In the genomic region with DNA sequence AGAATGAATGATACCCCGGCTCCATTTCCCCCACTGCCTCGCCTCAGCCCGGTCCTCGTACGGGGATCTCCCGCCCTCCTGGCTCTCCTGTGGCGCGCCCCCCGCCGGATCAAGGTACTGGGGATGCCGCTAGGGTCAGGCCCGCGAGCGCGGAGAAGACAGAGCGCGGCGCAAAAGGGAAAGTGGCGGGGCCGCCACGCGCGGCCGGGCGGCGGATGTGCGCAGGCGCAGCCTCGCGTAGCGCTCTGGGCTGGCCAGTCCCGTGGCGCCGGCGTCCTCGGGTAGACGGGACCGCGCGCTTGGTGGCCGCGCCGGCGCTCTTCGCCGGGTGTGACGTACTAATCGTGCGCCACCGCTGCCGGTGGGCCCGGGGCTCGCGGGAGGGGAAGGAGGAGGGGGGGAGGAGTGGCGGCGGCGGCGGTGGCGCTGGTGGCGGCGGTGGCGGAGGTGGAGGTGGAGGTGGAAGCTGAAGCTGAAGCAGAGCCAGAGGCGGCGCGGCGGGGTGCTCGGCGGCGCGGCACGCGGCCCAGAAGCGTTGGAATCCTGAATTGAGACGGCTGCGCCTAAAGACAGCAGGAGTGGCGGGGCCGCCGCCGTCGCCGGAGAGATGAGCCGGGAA, we compare ENCODE assay signal across 1 cellular context.
TF ChIP-seq lines count a peak whose summit lies in the region.

A gene (plus strand): TSS at position 331 of the 619 bp plus-strand sequence. CDS start 1,158 bp downstream, outside the sequence.

TF ChIP-seq in K562, 482 proteins besides CTCF, POLR2A, EP300 and RAD21 (continued from another document and continues in another):
- TF ChIP-seq SAFB (IDR thresholded peaks at IDR 0.05; ENCODE audit: borderline replicate concordance, low read depth, low read length) (0 out of 2 replicates have a peak, but pooled peaks have one; percentile 11), SETDB1 (IDR thresholded peaks at IDR 0.05; ENCODE audit: low read length) (no peak), ZKSCAN1 (IDR thresholded peaks at IDR 0.05; ENCODE audit: low read depth, low read length) (no peak), GATA2 (CRISPR knock-in tag; IDR thresholded peaks at IDR 0.05) (no peak), FIP1L1 (IDR thresholded peaks at IDR 0.05; ENCODE audit: low read depth, low read length, poor library complexity, severe bottlenecking) (peak; percentile 18), FOSL1 (tag; conservative IDR thresholded peaks at IDR 0.05) (no peak), HNRNPK (IDR thresholded peaks at IDR 0.05; ENCODE audit: low read depth, low read length, poor library complexity, severe bottlenecking) (peak; percentile 55), WHSC1 (IDR thresholded peaks at IDR 0.05; ENCODE audit: low read length) (no peak), NRF1 (conservative IDR thresholded peaks at IDR 0.05 in 1 of 2, IDR thresholded peaks at IDR 0.05 in 1 of 2) (peak; percentile 91 to 92), CHD1 (IDR thresholded peaks at IDR 0.05; ENCODE audit: low read length) (no peak), ZZZ3 (IDR thresholded peaks at IDR 0.05) (no peak), ZNF212 (CRISPR knock-in tag; IDR thresholded peaks at IDR 0.05) (no peak), NR1H2 (CRISPR knock-in tag; IDR thresholded peaks at IDR 0.05) (no peak), MEIS2 (IDR thresholded peaks at IDR 0.05; ENCODE audit: partially characterized antibody) (peak; percentile 61), CEBPG (CRISPR knock-in tag; IDR thresholded peaks at IDR 0.05) (no peak), CEBPG (tag; conservative IDR thresholded peaks at IDR 0.05 in 1 of 2, IDR thresholded peaks at IDR 0.05 in 1 of 2) (no peak), PCBP2 (IDR thresholded peaks at IDR 0.05; ENCODE audit: low read depth, low read length, poor library complexity, severe bottlenecking) (no peak), TAF15 (IDR thresholded peaks at IDR 0.05; ENCODE audit: low read depth, low read length) (no peak), PCBP1 (IDR thresholded peaks at IDR 0.05; ENCODE audit: low read depth, low read length, poor library complexity, severe bottlenecking) (peak; percentile 41), KDM4B (IDR thresholded peaks at IDR 0.05; ENCODE audit: borderline replicate concordance in 2 of 2, low read depth in 1 of 2) (no peak), ZNF766 (CRISPR knock-in tag; conservative IDR thresholded peaks at IDR 0.05) (no peak), RBBP5 (IDR thresholded peaks at IDR 0.05; ENCODE audit: borderline replicate concordance, insufficient read depth, low read length, poor library complexity, severe bottlenecking) (peak; percentile 75), COPS2 (conservative IDR thresholded peaks at IDR 0.05) (no peak), MYBL2 (IDR thresholded peaks at IDR 0.05; ENCODE audit: low read depth) (no peak), MYBL2 (CRISPR knock-in tag; IDR thresholded peaks at IDR 0.05; ENCODE audit: borderline replicate concordance) (no peak), HSF4 (CRISPR knock-in tag; IDR thresholded peaks at IDR 0.05; ENCODE audit: borderline replicate concordance) (no peak), BRF1 (IDR thresholded peaks at IDR 0.05; ENCODE audit: borderline replicate concordance, extremely low read depth, insufficient read length) (no peak)
- TF ChIP-seq, protein P1, sequence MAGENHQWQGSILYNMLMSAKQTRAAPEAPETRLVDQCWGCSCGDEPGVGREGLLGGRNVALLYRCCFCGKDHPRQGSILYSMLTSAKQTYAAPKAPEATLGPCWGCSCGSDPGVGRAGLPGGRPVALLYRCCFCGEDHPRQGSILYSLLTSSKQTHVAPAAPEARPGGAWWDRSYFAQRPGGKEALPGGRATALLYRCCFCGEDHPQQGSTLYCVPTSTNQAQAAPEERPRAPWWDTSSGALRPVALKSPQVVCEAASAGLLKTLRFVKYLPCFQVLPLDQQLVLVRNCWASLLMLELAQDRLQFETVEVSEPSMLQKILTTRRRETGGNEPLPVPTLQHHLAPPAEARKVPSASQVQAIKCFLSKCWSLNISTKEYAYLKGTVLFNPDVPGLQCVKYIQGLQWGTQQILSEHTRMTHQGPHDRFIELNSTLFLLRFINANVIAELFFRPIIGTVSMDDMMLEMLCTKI (IDR thresholded peaks at IDR 0.05; ENCODE audit: partially characterized antibody) = no peak
- TF ChIP-seq, protein P2, sequence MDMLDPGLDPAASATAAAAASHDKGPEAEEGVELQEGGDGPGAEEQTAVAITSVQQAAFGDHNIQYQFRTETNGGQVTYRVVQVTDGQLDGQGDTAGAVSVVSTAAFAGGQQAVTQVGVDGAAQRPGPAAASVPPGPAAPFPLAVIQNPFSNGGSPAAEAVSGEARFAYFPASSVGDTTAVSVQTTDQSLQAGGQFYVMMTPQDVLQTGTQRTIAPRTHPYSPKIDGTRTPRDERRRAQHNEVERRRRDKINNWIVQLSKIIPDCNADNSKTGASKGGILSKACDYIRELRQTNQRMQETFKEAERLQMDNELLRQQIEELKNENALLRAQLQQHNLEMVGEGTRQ (CRISPR knock-in tag; IDR thresholded peaks at IDR 0.05) = no peak
- TF ChIP-seq, protein P3, sequence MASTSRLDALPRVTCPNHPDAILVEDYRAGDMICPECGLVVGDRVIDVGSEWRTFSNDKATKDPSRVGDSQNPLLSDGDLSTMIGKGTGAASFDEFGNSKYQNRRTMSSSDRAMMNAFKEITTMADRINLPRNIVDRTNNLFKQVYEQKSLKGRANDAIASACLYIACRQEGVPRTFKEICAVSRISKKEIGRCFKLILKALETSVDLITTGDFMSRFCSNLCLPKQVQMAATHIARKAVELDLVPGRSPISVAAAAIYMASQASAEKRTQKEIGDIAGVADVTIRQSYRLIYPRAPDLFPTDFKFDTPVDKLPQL (IDR thresholded peaks at IDR 0.05; ENCODE audit: extremely low read depth, insufficient read length) = no peak
- TF ChIP-seq, protein P4, sequence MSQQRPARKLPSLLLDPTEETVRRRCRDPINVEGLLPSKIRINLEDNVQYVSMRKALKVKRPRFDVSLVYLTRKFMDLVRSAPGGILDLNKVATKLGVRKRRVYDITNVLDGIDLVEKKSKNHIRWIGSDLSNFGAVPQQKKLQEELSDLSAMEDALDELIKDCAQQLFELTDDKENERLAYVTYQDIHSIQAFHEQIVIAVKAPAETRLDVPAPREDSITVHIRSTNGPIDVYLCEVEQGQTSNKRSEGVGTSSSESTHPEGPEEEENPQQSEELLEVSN (IDR thresholded peaks at IDR 0.05; ENCODE audit: borderline replicate concordance in 1 of 2, extremely low read depth in 1 of 2, insufficient read depth in 1 of 2, insufficient read length in 1 of 2, low read depth in 1 of 2, low read length in 1 of 2, poor library complexity in 1 of 2, severe bottlenecking in 1 of 2) = peak; percentile 61 to 81
- TF ChIP-seq, protein P5, sequence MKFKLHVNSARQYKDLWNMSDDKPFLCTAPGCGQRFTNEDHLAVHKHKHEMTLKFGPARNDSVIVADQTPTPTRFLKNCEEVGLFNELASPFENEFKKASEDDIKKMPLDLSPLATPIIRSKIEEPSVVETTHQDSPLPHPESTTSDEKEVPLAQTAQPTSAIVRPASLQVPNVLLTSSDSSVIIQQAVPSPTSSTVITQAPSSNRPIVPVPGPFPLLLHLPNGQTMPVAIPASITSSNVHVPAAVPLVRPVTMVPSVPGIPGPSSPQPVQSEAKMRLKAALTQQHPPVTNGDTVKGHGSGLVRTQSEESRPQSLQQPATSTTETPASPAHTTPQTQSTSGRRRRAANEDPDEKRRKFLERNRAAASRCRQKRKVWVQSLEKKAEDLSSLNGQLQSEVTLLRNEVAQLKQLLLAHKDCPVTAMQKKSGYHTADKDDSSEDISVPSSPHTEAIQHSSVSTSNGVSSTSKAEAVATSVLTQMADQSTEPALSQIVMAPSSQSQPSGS (CRISPR knock-in tag; IDR thresholded peaks at IDR 0.05) = no peak
- TF ChIP-seq, protein P6, sequence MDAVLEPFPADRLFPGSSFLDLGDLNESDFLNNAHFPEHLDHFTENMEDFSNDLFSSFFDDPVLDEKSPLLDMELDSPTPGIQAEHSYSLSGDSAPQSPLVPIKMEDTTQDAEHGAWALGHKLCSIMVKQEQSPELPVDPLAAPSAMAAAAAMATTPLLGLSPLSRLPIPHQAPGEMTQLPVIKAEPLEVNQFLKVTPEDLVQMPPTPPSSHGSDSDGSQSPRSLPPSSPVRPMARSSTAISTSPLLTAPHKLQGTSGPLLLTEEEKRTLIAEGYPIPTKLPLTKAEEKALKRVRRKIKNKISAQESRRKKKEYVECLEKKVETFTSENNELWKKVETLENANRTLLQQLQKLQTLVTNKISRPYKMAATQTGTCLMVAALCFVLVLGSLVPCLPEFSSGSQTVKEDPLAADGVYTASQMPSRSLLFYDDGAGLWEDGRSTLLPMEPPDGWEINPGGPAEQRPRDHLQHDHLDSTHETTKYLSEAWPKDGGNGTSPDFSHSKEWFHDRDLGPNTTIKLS (IDR thresholded peaks at IDR 0.05; ENCODE audit: borderline replicate concordance, low read depth) = no peak
- TF ChIP-seq, protein P7, sequence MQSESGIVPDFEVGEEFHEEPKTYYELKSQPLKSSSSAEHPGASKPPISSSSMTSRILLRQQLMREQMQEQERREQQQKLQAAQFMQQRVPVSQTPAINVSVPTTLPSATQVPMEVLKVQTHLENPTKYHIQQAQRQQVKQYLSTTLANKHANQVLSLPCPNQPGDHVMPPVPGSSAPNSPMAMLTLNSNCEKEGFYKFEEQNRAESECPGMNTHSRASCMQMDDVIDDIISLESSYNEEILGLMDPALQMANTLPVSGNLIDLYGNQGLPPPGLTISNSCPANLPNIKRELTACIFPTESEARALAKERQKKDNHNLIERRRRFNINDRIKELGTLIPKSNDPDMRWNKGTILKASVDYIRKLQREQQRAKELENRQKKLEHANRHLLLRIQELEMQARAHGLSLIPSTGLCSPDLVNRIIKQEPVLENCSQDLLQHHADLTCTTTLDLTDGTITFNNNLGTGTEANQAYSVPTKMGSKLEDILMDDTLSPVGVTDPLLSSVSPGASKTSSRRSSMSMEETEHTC (IDR thresholded peaks at IDR 0.05) = peak; percentile 22; the same call in 1 of the 2 replicates
- TF ChIP-seq, protein P8, sequence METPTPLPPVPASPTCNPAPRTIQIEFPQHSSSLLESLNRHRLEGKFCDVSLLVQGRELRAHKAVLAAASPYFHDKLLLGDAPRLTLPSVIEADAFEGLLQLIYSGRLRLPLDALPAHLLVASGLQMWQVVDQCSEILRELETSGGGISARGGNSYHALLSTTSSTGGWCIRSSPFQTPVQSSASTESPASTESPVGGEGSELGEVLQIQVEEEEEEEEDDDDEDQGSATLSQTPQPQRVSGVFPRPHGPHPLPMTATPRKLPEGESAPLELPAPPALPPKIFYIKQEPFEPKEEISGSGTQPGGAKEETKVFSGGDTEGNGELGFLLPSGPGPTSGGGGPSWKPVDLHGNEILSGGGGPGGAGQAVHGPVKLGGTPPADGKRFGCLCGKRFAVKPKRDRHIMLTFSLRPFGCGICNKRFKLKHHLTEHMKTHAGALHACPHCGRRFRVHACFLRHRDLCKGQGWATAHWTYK (CRISPR knock-in tag; IDR thresholded peaks at IDR 0.05) = no peak
- TF ChIP-seq, protein P9, sequence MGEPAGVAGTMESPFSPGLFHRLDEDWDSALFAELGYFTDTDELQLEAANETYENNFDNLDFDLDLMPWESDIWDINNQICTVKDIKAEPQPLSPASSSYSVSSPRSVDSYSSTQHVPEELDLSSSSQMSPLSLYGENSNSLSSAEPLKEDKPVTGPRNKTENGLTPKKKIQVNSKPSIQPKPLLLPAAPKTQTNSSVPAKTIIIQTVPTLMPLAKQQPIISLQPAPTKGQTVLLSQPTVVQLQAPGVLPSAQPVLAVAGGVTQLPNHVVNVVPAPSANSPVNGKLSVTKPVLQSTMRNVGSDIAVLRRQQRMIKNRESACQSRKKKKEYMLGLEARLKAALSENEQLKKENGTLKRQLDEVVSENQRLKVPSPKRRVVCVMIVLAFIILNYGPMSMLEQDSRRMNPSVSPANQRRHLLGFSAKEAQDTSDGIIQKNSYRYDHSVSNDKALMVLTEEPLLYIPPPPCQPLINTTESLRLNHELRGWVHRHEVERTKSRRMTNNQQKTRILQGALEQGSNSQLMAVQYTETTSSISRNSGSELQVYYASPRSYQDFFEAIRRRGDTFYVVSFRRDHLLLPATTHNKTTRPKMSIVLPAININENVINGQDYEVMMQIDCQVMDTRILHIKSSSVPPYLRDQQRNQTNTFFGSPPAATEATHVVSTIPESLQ (CRISPR knock-in tag; IDR thresholded peaks at IDR 0.05) = no peak
- TF ChIP-seq, protein P10, sequence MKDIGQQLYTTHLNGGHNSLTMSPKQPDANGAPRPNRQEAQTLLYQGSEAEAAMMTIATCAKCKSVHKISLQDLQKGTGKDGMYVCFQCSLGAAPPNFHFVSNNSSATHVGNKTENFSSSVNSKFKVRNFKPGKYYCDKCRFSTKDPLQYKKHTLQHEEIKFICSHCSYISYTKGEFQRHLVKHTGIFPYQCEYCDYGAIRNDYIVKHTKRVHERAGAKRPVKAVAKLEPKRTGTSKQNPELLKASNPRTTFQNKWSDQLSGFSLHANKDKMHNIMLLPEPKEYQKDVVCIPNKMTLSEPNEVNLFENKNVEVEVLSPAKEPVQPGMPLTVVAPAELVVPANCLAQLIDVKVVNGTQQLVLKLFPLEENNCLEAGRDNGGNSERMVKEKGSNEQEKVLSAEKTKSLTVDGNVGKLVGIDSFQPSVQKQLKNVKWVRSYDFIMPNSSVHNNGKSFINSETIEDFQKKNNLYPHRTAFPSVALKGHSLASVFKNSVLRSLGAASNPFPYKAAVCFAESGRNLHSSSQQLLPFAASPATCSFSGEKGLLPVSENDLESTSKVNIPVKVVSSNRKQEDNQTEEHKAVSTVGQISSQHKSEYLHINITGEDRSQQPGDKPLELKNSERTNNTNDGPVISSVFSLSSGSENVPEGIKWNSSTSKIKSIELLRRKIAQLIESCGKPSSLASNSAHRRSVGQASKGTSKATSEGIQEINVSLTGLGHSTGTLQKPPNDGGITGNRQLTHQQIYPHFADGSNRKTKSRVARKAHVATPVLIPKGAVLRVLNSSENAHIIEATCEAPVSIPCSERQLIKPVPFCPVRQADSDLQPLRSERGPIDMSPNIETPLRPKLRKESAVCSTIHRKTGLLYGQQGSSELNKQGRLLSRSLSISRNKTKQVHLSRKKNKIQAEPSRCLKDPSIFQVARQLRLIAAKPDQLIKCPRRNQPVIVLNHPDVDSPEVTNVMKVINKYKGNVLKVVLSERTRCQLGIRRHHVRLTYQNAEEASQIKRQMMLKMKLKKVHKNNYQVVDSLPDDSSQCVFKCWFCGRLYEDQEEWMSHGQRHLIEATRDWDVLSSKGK (CRISPR knock-in tag; IDR thresholded peaks at IDR 0.05) = no peak
- TF ChIP-seq, protein P11, sequence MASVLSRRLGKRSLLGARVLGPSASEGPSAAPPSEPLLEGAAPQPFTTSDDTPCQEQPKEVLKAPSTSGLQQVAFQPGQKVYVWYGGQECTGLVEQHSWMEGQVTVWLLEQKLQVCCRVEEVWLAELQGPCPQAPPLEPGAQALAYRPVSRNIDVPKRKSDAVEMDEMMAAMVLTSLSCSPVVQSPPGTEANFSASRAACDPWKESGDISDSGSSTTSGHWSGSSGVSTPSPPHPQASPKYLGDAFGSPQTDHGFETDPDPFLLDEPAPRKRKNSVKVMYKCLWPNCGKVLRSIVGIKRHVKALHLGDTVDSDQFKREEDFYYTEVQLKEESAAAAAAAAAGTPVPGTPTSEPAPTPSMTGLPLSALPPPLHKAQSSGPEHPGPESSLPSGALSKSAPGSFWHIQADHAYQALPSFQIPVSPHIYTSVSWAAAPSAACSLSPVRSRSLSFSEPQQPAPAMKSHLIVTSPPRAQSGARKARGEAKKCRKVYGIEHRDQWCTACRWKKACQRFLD (CRISPR knock-in tag; IDR thresholded peaks at IDR 0.05) = peak; percentile 76; the same call in 1 of the 2 replicates
- TF ChIP-seq, protein P12, sequence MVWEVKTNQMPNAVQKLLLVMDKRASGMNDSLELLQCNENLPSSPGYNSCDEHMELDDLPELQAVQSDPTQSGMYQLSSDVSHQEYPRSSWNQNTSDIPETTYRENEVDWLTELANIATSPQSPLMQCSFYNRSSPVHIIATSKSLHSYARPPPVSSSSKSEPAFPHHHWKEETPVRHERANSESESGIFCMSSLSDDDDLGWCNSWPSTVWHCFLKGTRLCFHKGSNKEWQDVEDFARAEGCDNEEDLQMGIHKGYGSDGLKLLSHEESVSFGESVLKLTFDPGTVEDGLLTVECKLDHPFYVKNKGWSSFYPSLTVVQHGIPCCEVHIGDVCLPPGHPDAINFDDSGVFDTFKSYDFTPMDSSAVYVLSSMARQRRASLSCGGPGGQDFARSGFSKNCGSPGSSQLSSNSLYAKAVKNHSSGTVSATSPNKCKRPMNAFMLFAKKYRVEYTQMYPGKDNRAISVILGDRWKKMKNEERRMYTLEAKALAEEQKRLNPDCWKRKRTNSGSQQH (CRISPR knock-in tag; IDR thresholded peaks at IDR 0.05) = no peak
